Comparison of ENCODE assay signal across 2 cellular contexts in genomic region chr17:16418684-16419066, GRCh38.
TF ChIP-seq lines count a peak whose summit lies in the region.

No MANE protein-coding gene starts in this region.

TF ChIP-seq in IMR-90, 13 proteins besides CTCF, POLR2A, EP300 and RAD21:
- TF ChIP-seq RFX5 (IDR thresholded peaks at IDR 0.05; ENCODE audit: low read depth, low read length), result no peak

TF ChIP-seq in K562, 482 proteins besides CTCF, POLR2A, EP300 and RAD21:
- TF ChIP-seq CBFA2T2 (conservative IDR thresholded peaks at IDR 0.05), result no peak
- no peak for TF ChIP-seq ZNF384 (IDR thresholded peaks at IDR 0.05; ENCODE audit: low read depth, low read length)
- no peak for TF ChIP-seq POLR2AphosphoS5 (IDR thresholded peaks at IDR 0.05; ENCODE audit: control insufficient read depth, insufficient read depth, low read depth, low read length)
